In genomic region chr9:132669636-132670358, GRCh38 we compare ENCODE assay signal across 8 cellular contexts. TPM values are rescaled to one million over a fixed set of nuclear protein-coding genes. Genes with fewer than 3 reads are reported as not detected.
DNase-seq lines count a peak whose midpoint lies in the region; ATAC-seq and TF ChIP-seq lines count a peak whose summit lies in the region.

TSS of gene DDX31 (minus strand) at chr9:132669983. CDS start at chr9:132669934, 49 bp downstream.

- peak; percentile 29 for TF ChIP-seq CTCF in mesothelial cell of epicardium (IDR thresholded peaks at IDR 0.05; ENCODE audit: unreplicated experiment)

- H3K4me1 Mint-ChIP-seq in mesothelial cell of epicardium = peaks cover 38% of the 10 kb centered on the region

- DNase-seq in CD1c-positive myeloid dendritic cell (ENCODE audit: extremely low spot score) (peak; percentile 93), NOMO-1 treated with DMSO at 0.1 percent for 48 hours (lab: John Stamatoyannopoulos, UW; ENCODE audit: unreplicated experiment) (peak; percentile 59), mesothelial cell of epicardium (ENCODE audit: low spot score in 2 of 2, unreplicated experiment in 2 of 2) (peak; percentile 60 to 82)
- peak; percentile 59 for DNase-seq in activated CD8-positive, alpha-beta memory T cell treated with anti-CD3 and anti-CD28 coated beads, Interleukin-2, amount 50 U/mL, for 24 hours (ENCODE audit: extremely low read depth)
- DNase-seq in stimulated activated CD8-positive, alpha-beta memory T cell treated with anti-CD3 and anti-CD28 coated beads, Interleukin-15, amount 100 ng/mL, for 24 hours (ENCODE audit: low read depth) = peak; percentile 60

- H3K9me3 Mint-ChIP-seq in mesothelial cell of epicardium = no peaks in the 10 kb centered on the region

- H3K36me3 Mint-ChIP-seq in mesothelial cell of epicardium = peaks cover 1% of the 10 kb centered on the region

- ATAC-seq in GM19351 (IDR thresholded peaks at IDR 0.05; ENCODE audit: unreplicated experiment) (peak; percentile 83), HG03520 (IDR thresholded peaks at IDR 0.05; ENCODE audit: unreplicated experiment) (peak; percentile 73)

- peak within 1 kb of the TSS; percentile 91 for H3K4me3 Mint-ChIP-seq in mesothelial cell of epicardium

- peak within 1 kb of the TSS; percentile 95 for H3K27ac Mint-ChIP-seq in mesothelial cell of epicardium

- no peaks in the 10 kb centered on the region for H3K27me3 Mint-ChIP-seq in mesothelial cell of epicardium (ENCODE audit: low read depth)

- in situ Hi-C loops in endometrial microvascular endothelial cells (cut with HindIII; ENCODE audit: inconsistent ontology term, low pct_unique_long_range_greater_than_20kb, low sequenced_read_pairs) = no loop called here

RNA-seq across cellular contexts. Expression of gene DDX31, which starts in this region (rescaled TPM):
- total RNA-seq in endometrial microvascular endothelial cells (ENCODE audit: inconsistent ontology term) (14.7 TPM), mesothelial cell of epicardium (21.1 to 23.1 TPM (median 22.9 TPM) in 3 replicates)

Comparison
In these comparisons a context has a peak if more than half of its experiments do, and no peak if none do; other contexts are left out.
1. Peak in every context shown above with its lines: DNase-seq and ATAC-seq.